Comparison of ENCODE assay signal across 17 cellular contexts in the genomic region with DNA sequence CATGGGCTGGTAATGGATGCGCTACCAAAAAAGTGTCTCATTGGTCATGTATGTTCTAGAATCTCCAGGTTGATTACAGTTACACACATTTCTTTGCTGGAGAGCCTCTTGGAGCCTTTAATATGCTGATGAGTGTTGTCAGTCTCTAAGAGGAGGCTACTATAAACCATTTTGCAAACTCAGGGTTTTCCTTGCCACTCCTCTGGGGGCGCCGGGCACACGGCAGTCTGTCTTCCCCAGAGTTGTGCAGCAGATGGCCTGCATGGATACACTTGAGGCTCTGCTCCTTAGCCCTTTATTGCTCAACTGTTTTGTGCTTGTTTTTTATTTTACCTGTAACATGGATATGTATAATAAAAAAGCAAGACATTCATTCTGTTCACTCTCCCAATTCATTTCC.
DNase-seq lines count a peak whose midpoint lies in the region; ATAC-seq, FAIRE-seq and TF ChIP-seq lines count a peak whose summit lies in the region.
"Had no signal": no experiment of that assay in that cellular context is flagged by ENCODE, and none has a peak within 500 bp of the region (broad histone marks: within the 10 kb centered on the region; RNA-seq: fewer than 3 reads in every experiment).

No MANE protein-coding gene starts in this region.

- H3K4me2 ChIP-seq in HepG2 (ENCODE audit: low read depth, low read length): no peak overlapping the region

- H3K27ac Mint-ChIP-seq in WTC11: no peak overlapping the region
- H3K27ac Mint-ChIP-seq: CD14-positive monocyte; IgD-negative memory B cell; T-helper 1 cell treated with Interleukin-12 subunit alpha and Interleukin-12 subunit beta and Interleukin-4 antibody, amounts not matched to agents 30 μg/mL and 1 μg/mL, for 36 hours had no signal

- in situ Hi-C loops in HepG2 (cut with HindIII; ENCODE audit: extremely low pct_ligation_motif_present, low pct_unique_long_range_greater_than_20kb): no loop called here

- no peaks in the 10 kb centered on the region for H3K4me1 ChIP-seq in HepG2 (ENCODE audit: insufficient read depth, low read length)
- no peaks in the 10 kb centered on the region for H3K4me1 ChIP-seq in right lobe of liver

- H4K20me1 ChIP-seq in HepG2 (ENCODE audit: insufficient read depth, low read length): no peaks in the 10 kb centered on the region

- POLR2A ChIA-PET in HepG2 (lab: Yijun Ruan, JAX): no interaction called here
- POLR2A ChIA-PET in WTC11 (lab: Charles Lee): interaction anchor here (0.7 kb wide), 1 partner anchor 176 kb away, joined by 4 read pairs; no protein-coding TSS in a partner anchor

- no peak for FAIRE-seq in HepG2 (lab: Jason Lieb, UNC)
- FAIRE-seq: H54 had no signal

- no peaks in the 10 kb centered on the region for H3K36me3 ChIP-seq in HepG2 (replicated peaks in 1 of 2; ENCODE audit: control insufficient read depth in 1 of 2, insufficient read depth in 2 of 2, low read length in 2 of 2)
- no peaks in the 10 kb centered on the region for H3K36me3 ChIP-seq in right lobe of liver

- TF ChIP-seq POLR2A in HepG2 (IDR thresholded peaks at IDR 0.05; ENCODE audit: insufficient read depth in 1 of 2, low read depth in 2 of 2, low read length in 2 of 2) (no peak), right lobe of liver (IDR thresholded peaks at IDR 0.05) (no peak)

- TF ChIP-seq RAD21 in HepG2 (CRISPR knock-in tag; IDR thresholded peaks at IDR 0.05): no peak

- H3K36me3 Mint-ChIP-seq in WTC11: peaks cover 4% of the 10 kb centered on the region
- H3K36me3 Mint-ChIP-seq: CD14-positive monocyte had no signal

- no peak overlapping the region for H2AFZ ChIP-seq in HepG2 (ENCODE audit: low read length)

- intact Hi-C loops in HepG2 (cut with micrococcal nuclease; ENCODE audit: unreplicated experiment) (no loop called here), right lobe of liver (cut with DNase I) (no loop called here)

- peaks cover 9% of the 10 kb centered on the region for H3K9me3 Mint-ChIP-seq in WTC11

- no peak overlapping the region for H3K9ac ChIP-seq in HepG2 (ENCODE audit: insufficient read depth, low read depth, low read length)

- DNase-seq in HepG2 (ENCODE audit: low spot score) (no peak), right lobe of liver (no peak), NCI-H69 (lab: John Stamatoyannopoulos, UW) (peak; percentile 36), WTC11 (ENCODE audit: low spot score) (peak; percentile 34), GDM1 (lab: John Stamatoyannopoulos, UW) (no peak)
- DNase-seq in activated naive CD4-positive, alpha-beta T cell treated with Interleukin-2 at 50 U/mL for 16 hours: no peak
- DNase-seq: COR-L47, DND-41, GF-D8, NCI-H1694, SHP77 had no signal

- H3K27ac ChIP-seq in HepG2 (ENCODE audit: extremely low read length, insufficient read depth, low read length) (no peak overlapping the region), right lobe of liver (no peak overlapping the region)

- TF ChIP-seq EP300 in HepG2 (IDR thresholded peaks at IDR 0.05; ENCODE audit: low read depth in 2 of 2, low read length in 2 of 2) (no peak), HepG2 (CRISPR knock-in tag; IDR thresholded peaks at IDR 0.05; ENCODE audit: borderline replicate concordance) (no peak)

- no peak for TF ChIP-seq CTCF in HepG2 (CRISPR knock-in tag; IDR thresholded peaks at IDR 0.05)
- TF ChIP-seq CTCF in right lobe of liver (IDR thresholded peaks at IDR 0.05): no peak
- no peak for TF ChIP-seq CTCF in WTC11 (IDR thresholded peaks at IDR 0.05)

- H3K4me3 ChIP-seq in HepG2 (replicated peaks in 1 of 3; ENCODE audit: insufficient read depth in 1 of 3, low read depth in 2 of 3, low read length in 3 of 3): no peak overlapping the region
- H3K4me3 ChIP-seq in right lobe of liver: no peak overlapping the region

- H3K27me3 ChIP-seq in HepG2 (ENCODE audit: control insufficient read depth in 1 of 2, insufficient read depth in 2 of 2, low read length in 2 of 2): peaks cover 0 to 11% of the 10 kb centered on the region in 2 experiments; a peak in 2 of 5 replicates
- H3K27me3 ChIP-seq in right lobe of liver: no peaks in the 10 kb centered on the region

- no peaks in the 10 kb centered on the region for H3K79me2 ChIP-seq in HepG2 (ENCODE audit: insufficient read depth, low read length)

- H3K9me3 ChIP-seq in HepG2 (ENCODE audit: low read length) (no peaks in the 10 kb centered on the region), right lobe of liver (no peaks in the 10 kb centered on the region)

- BruUV-seq in HepG2 (replicated peaks; lab: Mats Ljungman, UMichigan): no TSS peak

- H3K27me3 Mint-ChIP-seq in WTC11 (ENCODE audit: low read depth): no peaks in the 10 kb centered on the region

- CTCF ChIA-PET in HepG2 (lab: Yijun Ruan, JAX; ENCODE audit: low intra/inter-chr PET ratio, low total read pairs): no interaction called here
- CTCF ChIA-PET in WTC11 (lab: Charles Lee): no interaction called here

- ATAC-seq in HepG2: peak; percentile 74
- no peak for ATAC-seq in right lobe of liver
- ATAC-seq in WTC11: peak; percentile 77
- no peak for ATAC-seq in GM21515 (IDR thresholded peaks at IDR 0.05; ENCODE audit: unreplicated experiment)
- no peak for ATAC-seq in HG03097 (IDR thresholded peaks at IDR 0.05; ENCODE audit: low FRiP score, unreplicated experiment)

- H3K4me3 Mint-ChIP-seq in WTC11: no peak overlapping the region
- H3K4me3 Mint-ChIP-seq: CD14-positive monocyte; IgD-negative memory B cell; T-helper 1 cell treated with Interleukin-12 subunit alpha and Interleukin-12 subunit beta and Interleukin-4 antibody, amounts not matched to agents 30 μg/mL and 1 μg/mL, for 36 hours had no signal

- peaks cover 19% of the 10 kb centered on the region for H3K4me1 Mint-ChIP-seq in WTC11
- H3K4me1 Mint-ChIP-seq: CD14-positive monocyte, IgD-negative memory B cell had no signal

- 14% methylated on average over 4 of the region's 4 CpGs for WGBS in HepG2 (ENCODE audit: low lambda C conversion rate)
- WGBS in right lobe of liver (ENCODE audit: insufficient coverage, low coverage, low lambda C conversion rate, missing lambda C conversion rate): 73% methylated on average over 4 of the region's 4 CpGs

TF ChIP-seq in HepG2, 621 proteins besides CTCF, POLR2A, EP300 and RAD21 (continues in another document):
- TF ChIP-seq ZNF530 (CRISPR knock-in tag; IDR thresholded peaks at IDR 0.05; ENCODE audit: low read depth): no peak
- no peak for TF ChIP-seq RXRA (CRISPR knock-in tag; IDR thresholded peaks at IDR 0.05)
- TF ChIP-seq, protein P1, sequence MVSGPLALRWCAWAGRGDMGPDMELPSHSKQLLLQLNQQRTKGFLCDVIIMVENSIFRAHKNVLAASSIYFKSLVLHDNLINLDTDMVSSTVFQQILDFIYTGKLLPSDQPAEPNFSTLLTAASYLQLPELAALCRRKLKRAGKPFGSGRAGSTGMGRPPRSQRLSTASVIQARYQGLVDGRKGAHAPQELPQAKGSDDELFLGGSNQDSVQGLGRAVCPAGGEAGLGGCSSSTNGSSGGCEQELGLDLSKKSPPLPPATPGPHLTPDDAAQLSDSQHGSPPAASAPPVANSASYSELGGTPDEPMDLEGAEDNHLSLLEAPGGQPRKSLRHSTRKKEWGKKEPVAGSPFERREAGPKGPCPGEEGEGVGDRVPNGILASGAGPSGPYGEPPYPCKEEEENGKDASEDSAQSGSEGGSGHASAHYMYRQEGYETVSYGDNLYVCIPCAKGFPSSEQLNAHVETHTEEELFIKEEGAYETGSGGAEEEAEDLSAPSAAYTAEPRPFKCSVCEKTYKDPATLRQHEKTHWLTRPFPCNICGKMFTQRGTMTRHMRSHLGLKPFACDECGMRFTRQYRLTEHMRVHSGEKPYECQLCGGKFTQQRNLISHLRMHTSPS (CRISPR knock-in tag; IDR thresholded peaks at IDR 0.05; ENCODE audit: low read depth): no peak

TF ChIP-seq in WTC11, 78 proteins besides CTCF, POLR2A, EP300 and RAD21:
- TF ChIP-seq, protein P2, sequence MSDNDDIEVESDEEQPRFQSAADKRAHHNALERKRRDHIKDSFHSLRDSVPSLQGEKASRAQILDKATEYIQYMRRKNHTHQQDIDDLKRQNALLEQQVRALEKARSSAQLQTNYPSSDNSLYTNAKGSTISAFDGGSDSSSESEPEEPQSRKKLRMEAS (CRISPR knock-in tag; IDR thresholded peaks at IDR 0.05): 0 out of 2 replicates have a peak, but pooled peaks have one; percentile 31
- TF ChIP-seq TP53 (CRISPR knock-in tag; IDR thresholded peaks at IDR 0.05): no peak

Comparison
In these comparisons a context has a peak if more than half of its experiments do, and no peak if none do; other contexts are left out.
1. ATAC-seq: peak in HepG2 (single experiment) and WTC11 (single experiment); none in right lobe of liver (0 of 4), GM21515 (single experiment) and HG03097 (single experiment).
2. DNase-seq: peak in NCI-H69 (single experiment) and WTC11 (single experiment); none in HepG2 (single experiment), right lobe of liver (0 of 3), activated naive CD4-positive, alpha-beta T cell treated with Interleukin-2 at 50 U/mL for 16 hours (single experiment) and GDM1 (single experiment).